In the genomic region with DNA sequence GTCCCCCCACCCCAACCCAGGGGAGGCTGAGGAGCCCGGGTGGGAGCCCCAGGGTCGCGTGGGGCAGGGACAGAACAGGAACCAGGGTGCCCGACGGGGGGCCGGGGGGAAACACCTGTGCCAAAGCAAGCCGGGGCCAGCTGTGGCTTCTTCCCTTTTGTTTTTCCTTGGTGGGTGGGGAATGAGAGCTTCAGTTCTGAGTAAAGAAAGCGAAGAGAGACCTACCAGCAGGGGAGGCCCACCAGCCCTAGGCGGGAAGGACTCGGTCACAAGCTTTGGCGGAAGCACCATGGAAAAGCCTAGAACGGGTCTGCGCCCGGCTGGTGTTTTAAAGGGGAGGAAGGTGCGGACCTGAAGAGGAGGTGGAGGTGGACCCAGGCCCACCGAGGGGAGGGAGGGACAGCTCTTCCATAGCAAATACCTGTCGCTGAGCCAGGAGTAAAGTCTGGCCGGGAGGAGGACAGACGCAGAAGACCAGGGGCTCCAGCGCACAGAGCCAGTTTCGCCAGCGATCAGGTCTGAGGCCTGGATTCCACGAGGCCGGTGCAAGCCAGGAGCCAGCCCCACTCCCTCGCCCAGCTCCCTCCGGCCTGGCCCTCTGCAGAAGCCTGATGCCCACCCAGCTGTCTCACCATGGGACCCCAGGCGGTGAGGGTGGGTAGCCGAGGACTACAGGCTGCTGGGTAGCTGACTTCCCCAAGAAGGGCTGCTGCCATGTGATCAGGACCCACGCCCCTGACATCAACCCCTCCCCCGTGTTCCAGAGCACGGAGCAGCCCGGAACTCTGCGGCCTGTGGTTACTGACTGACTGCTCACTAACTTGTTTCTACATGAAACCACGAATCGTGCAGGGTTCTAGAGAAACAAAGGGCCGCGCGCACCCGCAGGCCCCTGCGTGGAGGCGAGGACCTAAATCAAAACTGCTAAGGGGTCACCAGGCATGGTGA, we compare ENCODE assay signal across 7 cellular contexts. TPM values are rescaled to one million over a fixed set of nuclear protein-coding genes. Genes with fewer than 3 reads are reported as not detected.
DNase-seq lines count a peak whose midpoint lies in the region; ATAC-seq and TF ChIP-seq lines count a peak whose summit lies in the region.

No MANE protein-coding gene starts in this region.

- H3K36me3 ChIP-seq in smooth muscle cell (ENCODE audit: low read depth), result no peaks in the 10 kb centered on the region

- peak overlapping the region; percentile 72 for H3K9ac ChIP-seq in smooth muscle cell (ENCODE audit: low read depth)

- WGBS in smooth muscle cell (ENCODE audit: low lambda C conversion rate), result 53% methylated on average over 41 of the region's 41 CpGs

- H3K27ac ChIP-seq in smooth muscle cell (ENCODE audit: low read depth), result peak overlapping the region; percentile 98

- ATAC-seq in GM18907 (IDR thresholded peaks at IDR 0.05; ENCODE audit: unreplicated experiment) (peak; percentile 68), HG03066 (IDR thresholded peaks at IDR 0.05; ENCODE audit: low read depth, unreplicated experiment) (peak; percentile 66)

- H2AFZ ChIP-seq in smooth muscle cell (ENCODE audit: low read depth), result no peak overlapping the region

- H3K27me3 ChIP-seq in smooth muscle cell (ENCODE audit: low read depth), result no peaks in the 10 kb centered on the region

- peak overlapping the region; percentile 99 for H3K4me3 ChIP-seq in smooth muscle cell

- H3K9me3 ChIP-seq in smooth muscle cell (replicated peaks; ENCODE audit: low read depth), result no peaks in the 10 kb centered on the region

- H3K79me2 ChIP-seq in smooth muscle cell (ENCODE audit: low read depth), result peaks cover 72% of the 10 kb centered on the region

- TF ChIP-seq CTCF in smooth muscle cell (IDR thresholded peaks at IDR 0.05; ENCODE audit: borderline replicate concordance, insufficient read depth, poor library complexity, severe bottlenecking), result no peak

- peaks cover 9% of the 10 kb centered on the region for H3F3A ChIP-seq in smooth muscle cell (ENCODE audit: low read depth)

- peaks cover 37% of the 10 kb centered on the region for H3K4me1 ChIP-seq in smooth muscle cell (ENCODE audit: low read depth)

- peaks cover 37% of the 10 kb centered on the region for H4K20me1 ChIP-seq in smooth muscle cell (ENCODE audit: low read depth)

- peak overlapping the region; percentile 98 for H3K4me2 ChIP-seq in smooth muscle cell

- DNase-seq in SKM-1 treated with dmso at 0.1 percent for 144 hours (lab: John Stamatoyannopoulos, UW; ENCODE audit: unreplicated experiment), result peak; percentile 93
- peak; percentile 62 for DNase-seq in activated naive CD8-positive, alpha-beta T cell treated with anti-CD3 and anti-CD28 coated beads, Interleukin-2, amount 50 U/mL, for 16 hours (ENCODE audit: low read depth, low spot score)
- peak in 35 of 51 donors; percentile 17 to 58 (median 33) for DNase-seq in hypothalamus (lab: John Stamatoyannopoulos, UW)
- DNase-seq in smooth muscle cell (lab: John Stamatoyannopoulos, UW; ENCODE audit: unreplicated experiment), result no peak
- DNase-seq in NCI-H2107 treated with DMSO at 0.1 percent for 48 hours (lab: John Stamatoyannopoulos, UW; ENCODE audit: unreplicated experiment), result no peak

RNA-seq across cellular contexts. Expression of gene MGAT1, which starts 0.8 kb away (rescaled TPM):
- total RNA-seq in smooth muscle cell, result 128 and 144 TPM in 2 replicates
- 149 and 161 TPM in 2 replicates for polyA plus RNA-seq in smooth muscle cell

RNA-seq across cellular contexts. Expression of gene ZFP62, which starts 57.6 kb away (rescaled TPM):
- total RNA-seq in smooth muscle cell, result 9.2 and 14.5 TPM in 2 replicates
- polyA plus RNA-seq in smooth muscle cell, result 6.4 and 10.0 TPM in 2 replicates

Comparison
In these comparisons a context has a peak if more than half of its experiments do, and no peak if none do; other contexts are left out.
1. DNase-seq: peak in SKM-1 treated with dmso at 0.1 percent for 144 hours (single experiment), activated naive CD8-positive, alpha-beta T cell treated with anti-CD3 and anti-CD28 coated beads, Interleukin-2, amount 50 U/mL, for 16 hours (single experiment) and hypothalamus (35 of 51); none in smooth muscle cell (single experiment) and NCI-H2107 treated with DMSO at 0.1 percent for 48 hours (single experiment).